Comparison of ENCODE assay signal across 8 cellular contexts in the genomic region with DNA sequence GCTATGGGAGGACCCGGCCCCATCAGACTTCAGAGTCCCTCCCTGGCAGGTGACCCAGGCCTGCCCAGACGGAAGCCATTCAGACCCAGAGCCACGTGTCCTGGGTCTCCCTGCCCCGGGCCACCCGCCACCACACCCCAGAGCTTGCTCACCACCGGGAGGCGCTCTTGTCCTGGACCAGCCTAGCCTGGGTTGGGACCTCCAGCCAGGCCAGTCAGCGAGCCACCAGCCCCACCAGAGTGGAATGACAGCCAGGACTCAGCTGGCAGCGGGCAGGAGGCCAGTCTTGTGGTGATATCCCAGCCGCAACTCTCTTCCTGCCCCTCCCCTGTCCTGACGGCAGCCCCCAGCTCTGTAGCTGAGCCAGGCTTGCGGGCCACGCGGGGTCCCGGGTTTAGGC. TPM values are rescaled to one million over a fixed set of nuclear protein-coding genes. Genes with fewer than 3 reads are reported as not detected.
DNase-seq lines count a peak whose midpoint lies in the region; ATAC-seq and TF ChIP-seq lines count a peak whose summit lies in the region.

No MANE protein-coding gene starts in this region.

- peaks cover 0 to 11% of the 10 kb centered on the region in 2 donors for H3K4me1 ChIP-seq in adrenal gland (replicated peaks in 1 of 2)

- 50 to 73% (median 65%) methylated on average over 1 to 15 of the region's 15 CpGs for WGBS in adrenal gland, 4 donors

- H3K9me3 ChIP-seq in adrenal gland (replicated peaks in 1 of 3), result no peaks in the 10 kb centered on the region

- H3K27me3 ChIP-seq in adrenal gland, result no peaks in the 10 kb centered on the region

- TF ChIP-seq POLR2A in adrenal gland (IDR thresholded peaks at IDR 0.05), result no peak

- H3K36me3 ChIP-seq in adrenal gland (replicated peaks in 1 of 2), result no peaks in the 10 kb centered on the region

- intact Hi-C loops in adrenal gland (cut with DNase I), result no loop called here

- DNase-seq in SW480 (ENCODE audit: low spot score), result peak; percentile 59
- DNase-seq in retinal pigment epithelial cell (ENCODE audit: low read depth), result no peak
- DNase-seq in cerebellar nuclear complex (lab: John Stamatoyannopoulos, UW), result no peak
- DNase-seq in adrenal gland, result no peak
- DNase-seq in NCI-H2081 treated with DMSO at 0.1 percent for 48 hours (lab: John Stamatoyannopoulos, UW), result no peak

- TF ChIP-seq CTCF in GM12875 (IDR thresholded peaks at IDR 0.05; ENCODE audit: borderline replicate concordance, insufficient read depth, low read depth, low read length) (peak; percentile 39; the same call in 1 of the 2 replicates), retinal pigment epithelial cell (conservative IDR thresholded peaks at IDR 0.05; ENCODE audit: low read depth, low read length) (peak; percentile 28), adrenal gland (IDR thresholded peaks at IDR 0.05) (peak in 1 of 6 experiments; percentile 9)

- H3K4me3 ChIP-seq in GM12875 (ENCODE audit: low read depth, low read length), result no peak overlapping the region
- no peak overlapping the region for H3K4me3 ChIP-seq in retinal pigment epithelial cell (ENCODE audit: low read length)
- H3K4me3 ChIP-seq in adrenal gland, result no peak overlapping the region

- ATAC-seq in esophagus mucosa (peak; percentile 14), GM21529 (IDR thresholded peaks at IDR 0.05; ENCODE audit: unreplicated experiment) (no peak)

- no peak overlapping the region for H3K27ac ChIP-seq in adrenal gland

RNA-seq across cellular contexts. Expression of gene PTGDS, which starts 1.7 kb away (rescaled TPM):
- total RNA-seq in esophagus mucosa, result 18.4 TPM
- total RNA-seq in adrenal gland, result 100 to 1,000 TPM in 6 of 8 donors, 10 to 100 TPM in 2; 42.0 to 607 (median 219) TPM
- 100 to 1,000 TPM in 2 of 3 donors, 10 to 100 TPM in 1; 23.8 to 812 (median 672) TPM for polyA plus RNA-seq in adrenal gland

RNA-seq across cellular contexts. Expression of gene LCNL1, which starts 7.2 kb away (rescaled TPM):
- total RNA-seq in esophagus mucosa (0.20 TPM), adrenal gland (1 to 10 TPM in 3 of 8 donors, under 1 TPM in 3, not detected in 2; 0.19 to 2.8 (median 0.78) TPM)
- 10 to 100 TPM in 1 of 3 donors, 1 to 10 TPM in 1, under 1 TPM in 1; 0.26 to 10.5 (median 8.2) TPM for polyA plus RNA-seq in adrenal gland

RNA-seq across cellular contexts. Expression of gene PAXX, which starts 16.6 kb away (rescaled TPM):
- total RNA-seq in esophagus mucosa (33.1 TPM), adrenal gland (10 to 100 TPM; 20.5 to 44.5 (median 36.5) TPM)
- polyA plus RNA-seq in adrenal gland, result 100 to 1,000 TPM in 2 of 3 donors, 1 to 10 TPM in 1; 4.9 to 363 (median 209) TPM

RNA-seq across cellular contexts. Expression of gene CLIC3, which starts 20.7 kb away (rescaled TPM):
- total RNA-seq in esophagus mucosa, result 154 TPM
- total RNA-seq in adrenal gland, result 1 to 10 TPM in 2 of 8 donors, under 1 TPM in 4, not detected in 2; 0.67 to 1.3 (median 0.86) TPM
- 1 to 10 TPM in 2 of 3 donors, not detected in 1; 3.8 to 6.4 TPM for polyA plus RNA-seq in adrenal gland

RNA-seq across cellular contexts. Expression of gene LCN12, which starts 23.6 kb away (rescaled TPM):
- total RNA-seq in esophagus mucosa (0.80 TPM), adrenal gland (10 to 100 TPM in 1 of 8 donors, 1 to 10 TPM in 6, not detected in 1; 1.7 to 16.6 (median 3.5) TPM)
- polyA plus RNA-seq in adrenal gland, result 10 to 100 TPM in 2 of 3 donors, under 1 TPM in 1; 0.75 to 31.8 (median 25.7) TPM
